8 cellular contexts compared by ENCODE assay signal in the genomic region with DNA sequence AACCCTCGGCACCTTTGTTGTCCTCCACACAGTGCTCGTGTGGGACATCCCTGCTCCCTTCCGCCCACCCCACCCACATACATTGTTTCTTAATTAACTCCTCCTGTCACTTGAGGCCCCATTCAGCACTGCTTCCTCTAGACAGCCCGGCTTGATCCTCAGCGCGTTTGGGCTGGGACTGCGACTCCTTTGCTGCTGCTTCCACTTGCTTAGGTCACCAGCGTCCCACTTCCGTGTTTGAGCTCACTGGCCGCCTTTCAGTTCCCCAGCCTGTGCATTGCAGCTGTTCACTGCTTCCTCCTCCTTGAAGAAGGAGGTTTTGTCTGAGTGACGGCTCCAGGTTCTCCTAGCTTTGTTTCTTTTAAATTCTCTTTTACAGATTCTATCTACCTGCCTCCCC. TPM values are rescaled to one million over a fixed set of nuclear protein-coding genes. Genes with fewer than 3 reads are reported as not detected.
DNase-seq lines count a peak whose midpoint lies in the region; ATAC-seq, FAIRE-seq and TF ChIP-seq lines count a peak whose summit lies in the region.

No MANE protein-coding gene starts in this region.

- H3K27me3 ChIP-seq in neural progenitor cell = no peaks in the 10 kb centered on the region

- H3K4me2 ChIP-seq in neural progenitor cell = peak overlapping the region; percentile 55

- no peaks in the 10 kb centered on the region for H3K9me3 ChIP-seq in neural progenitor cell (ENCODE audit: low read depth)

- H3K4me1 ChIP-seq in neural progenitor cell = peaks cover 30% of the 10 kb centered on the region

- no peak overlapping the region for H3K4me3 Mint-ChIP-seq in neural progenitor cell

- peak; percentile 81 for ATAC-seq in HG03354 (IDR thresholded peaks at IDR 0.05; ENCODE audit: poor library complexity, severe bottlenecking, unreplicated experiment)

- DNase-seq in GM19239 (ENCODE audit: insufficient read length, low spot score) (peak; percentile 75), neural progenitor cell (ENCODE audit: low spot score) (peak; percentile 41), substantia nigra (lab: John Stamatoyannopoulos, UW) (peak in 40 of 49 donors; percentile 6 to 76 (median 39)), COLO829 (ENCODE audit: low spot score) (no peak), NCI-H1930 (lab: John Stamatoyannopoulos, UW) (no peak)
- DNase-seq in activated CD4-positive, alpha-beta T cell treated with anti-CD3 and anti-CD28 coated beads for 4 hours = peak; percentile 41 to 48
- DNase-seq in effector CD8-positive, alpha-beta T cell (lab: John Stamatoyannopoulos, UW) = peak; percentile 18

- no peak overlapping the region for H3K4me3 ChIP-seq in neural progenitor cell

- peaks cover 3% of the 10 kb centered on the region for H3K36me3 Mint-ChIP-seq in neural progenitor cell

- H3K36me3 ChIP-seq in neural progenitor cell = peaks cover 1% of the 10 kb centered on the region

- H3K27ac ChIP-seq in neural progenitor cell = no peak overlapping the region
- H3K27ac ChIP-seq in substantia nigra (ENCODE audit: low read depth, low read length, poor library complexity, severe bottlenecking) = peak overlapping the region; percentile 46

- H3F3A ChIP-seq in neural progenitor cell (ENCODE audit: low read depth) = peaks cover 5% of the 10 kb centered on the region

- FAIRE-seq in GM19239 (lab: Jason Lieb, UNC) = peak; percentile 95

- H3K27me3 Mint-ChIP-seq in neural progenitor cell (ENCODE audit: insufficient read depth, low read depth) = peaks cover 3% of the 10 kb centered on the region

- no peak overlapping the region for H2AFZ ChIP-seq in neural progenitor cell (replicated peaks)

- no peaks in the 10 kb centered on the region for H3K9me3 Mint-ChIP-seq in neural progenitor cell

- H3K79me2 ChIP-seq in neural progenitor cell (ENCODE audit: low read depth) = peaks cover 100% of the 10 kb centered on the region

- TF ChIP-seq CTCF in neural progenitor cell (IDR thresholded peaks at IDR 0.05) = no peak

- peaks cover 21% of the 10 kb centered on the region for H3K4me1 Mint-ChIP-seq in neural progenitor cell

- peaks cover 100% of the 10 kb centered on the region for H4K20me1 ChIP-seq in neural progenitor cell (ENCODE audit: low read depth)

- no peak overlapping the region for H3K9ac ChIP-seq in neural progenitor cell

- no peak overlapping the region for H3K27ac Mint-ChIP-seq in neural progenitor cell

RNA-seq across cellular contexts. Expression of gene RNF4, which starts 16.1 kb away (rescaled TPM):
- total RNA-seq in neural progenitor cell (ENCODE audit: low replicate concordance) = 73.8 and 96.4 TPM in 2 replicates

RNA-seq across cellular contexts. Expression of gene FAM193A, which starts 51.5 kb away (rescaled TPM):
- total RNA-seq in neural progenitor cell (ENCODE audit: low replicate concordance) = 22.5 and 29.1 TPM in 2 replicates

Comparison
In these comparisons a context has a peak if more than half of its experiments do, and no peak if none do; other contexts are left out.
1. DNase-seq: peak in GM19239 (single experiment), activated CD4-positive, alpha-beta T cell treated with anti-CD3 and anti-CD28 coated beads for 4 hours (2 of 2), effector CD8-positive, alpha-beta T cell (single experiment), neural progenitor cell (single experiment) and substantia nigra (40 of 49); none in COLO829 (single experiment) and NCI-H1930 (0 of 2).